11 cellular contexts compared by ENCODE assay signal in genomic region chr2:119545076-119545475, GRCh38. TPM values are rescaled to one million over a fixed set of nuclear protein-coding genes. Genes with fewer than 3 reads are reported as not detected.
A peak's percentile ranks its signal among the peaks of the same experiment; 100 is the strongest.
DNase-seq lines count a peak whose midpoint lies in the region; ATAC-seq, FAIRE-seq and TF ChIP-seq lines count a peak whose summit lies in the region.
"Had no signal": no experiment of that assay in that cellular context is flagged by ENCODE, and none has a peak within 500 bp of the region (broad histone marks: within the 10 kb centered on the region; RNA-seq: fewer than 3 reads in every experiment).

No MANE protein-coding gene starts in this region.

- DNase-seq in CD8-positive, alpha-beta T cell: no peak
- no peak for DNase-seq in T-helper 17 cell
- DNase-seq in pancreas: no peak
- DNase-seq in retina: no peak
- DNase-seq: activated effector memory CD4-positive, alpha-beta T cell treated with Interleukin-2 at 50 U/mL for 16 hours; NCI-H524 had no signal

- H3K9me3 Mint-ChIP-seq in CD8-positive, alpha-beta T cell: no peaks in the 10 kb centered on the region

- H3K4me1 ChIP-seq in CD8-positive, alpha-beta T cell (ENCODE audit: insufficient read depth, low read length): no peaks in the 10 kb centered on the region
- H3K4me1 ChIP-seq in iPS-15b (ENCODE audit: control insufficient read depth, insufficient read depth, low read length) (no peaks in the 10 kb centered on the region), pancreas (peaks cover 9 to 31% (median 28%) of the 10 kb centered on the region in 3 donors), gastroesophageal sphincter (peaks cover 0 to 31% (median 4%) of the 10 kb centered on the region in 3 donors)

- H3K4me3 ChIP-seq in CD8-positive, alpha-beta T cell (ENCODE audit: low read depth, low read length): no peak overlapping the region
- peak overlapping the region; percentile 76 for H3K4me3 ChIP-seq in iPS-15b (ENCODE audit: low read depth, low read length)
- H3K4me3 ChIP-seq in pancreas: peak overlapping the region in 3 of 4 donors; percentile 38 to 71 (median 59)
- peak overlapping the region in 1 of 2 donors; percentile 59 for H3K4me3 ChIP-seq in gastroesophageal sphincter

- CTCF ChIA-PET in CD8-positive, alpha-beta T cell (lab: Charles Lee): no interaction called here

- peaks cover 56% of the 10 kb centered on the region for H3K27me3 Mint-ChIP-seq in CD8-positive, alpha-beta T cell (ENCODE audit: low read depth)
- peaks cover 65% of the 10 kb centered on the region for H3K27me3 Mint-ChIP-seq in T-helper 17 cell

- TF ChIP-seq CTCF in CD8-positive, alpha-beta T cell (IDR thresholded peaks at IDR 0.05): no peak
- TF ChIP-seq CTCF in pancreas (IDR thresholded peaks at IDR 0.05) (no peak), gastroesophageal sphincter (IDR thresholded peaks at IDR 0.05) (no peak)

- no peaks in the 10 kb centered on the region for H3K36me3 Mint-ChIP-seq in CD8-positive, alpha-beta T cell
- H3K36me3 Mint-ChIP-seq in T-helper 17 cell (ENCODE audit: low read depth): no peaks in the 10 kb centered on the region

- WGBS in pancreas, 2 donors: 55 to 59% methylated on average over 8 of the region's 8 CpGs
- 71 to 77% methylated on average over 6 to 8 of the region's 8 CpGs for WGBS in gastroesophageal sphincter (ENCODE audit: low coverage in 1 of 2), 2 donors

- no peak for ATAC-seq in CD8-positive, alpha-beta T cell
- ATAC-seq in T-helper 17 cell: no peak
- ATAC-seq in pancreas: peak; percentile 13 to 49 (median 27)
- no peak for ATAC-seq in GM19455 (IDR thresholded peaks at IDR 0.05; ENCODE audit: unreplicated experiment)
- no peak for ATAC-seq in HG03571 (IDR thresholded peaks at IDR 0.05; ENCODE audit: unreplicated experiment)
- ATAC-seq in gastroesophageal sphincter: no peak

- H3K9me3 ChIP-seq in CD8-positive, alpha-beta T cell (ENCODE audit: low read length): no peaks in the 10 kb centered on the region
- H3K9me3 ChIP-seq in T-helper 17 cell (ENCODE audit: control insufficient read depth, low read length, poor library complexity, severe bottlenecking) (no peaks in the 10 kb centered on the region), iPS-15b (ENCODE audit: control insufficient read depth, insufficient read depth, low read length) (no peaks in the 10 kb centered on the region), pancreas (no peaks in the 10 kb centered on the region), gastroesophageal sphincter (no peaks in the 10 kb centered on the region)

- no peak overlapping the region for H3K27ac Mint-ChIP-seq in CD8-positive, alpha-beta T cell
- no peak overlapping the region for H3K27ac Mint-ChIP-seq in T-helper 17 cell

- FAIRE-seq in pancreas (lab: Jason Lieb, UNC): no peak

- H3K27ac ChIP-seq in CD8-positive, alpha-beta T cell (ENCODE audit: low read depth, low read length): no peak overlapping the region
- peak overlapping the region; percentile 81 to 93 (median 91) for H3K27ac ChIP-seq in pancreas
- no peak overlapping the region for H3K27ac ChIP-seq in gastroesophageal sphincter

- no peak for TF ChIP-seq POLR2A in gastroesophageal sphincter (IDR thresholded peaks at IDR 0.05)

- peaks cover 8% of the 10 kb centered on the region for H3K4me1 Mint-ChIP-seq in CD8-positive, alpha-beta T cell (ENCODE audit: low read depth)
- peaks cover 9% of the 10 kb centered on the region for H3K4me1 Mint-ChIP-seq in T-helper 17 cell

- peak overlapping the region; percentile 27 for H3K4me3 Mint-ChIP-seq in CD8-positive, alpha-beta T cell
- H3K4me3 Mint-ChIP-seq in T-helper 17 cell: peak overlapping the region; percentile 28

- H3K36me3 ChIP-seq in CD8-positive, alpha-beta T cell (ENCODE audit: insufficient read depth, low read length): no peaks in the 10 kb centered on the region
- H3K36me3 ChIP-seq in iPS-15b (ENCODE audit: control insufficient read depth, insufficient read depth, low read length) (no peaks in the 10 kb centered on the region), pancreas (no peaks in the 10 kb centered on the region), gastroesophageal sphincter (no peaks in the 10 kb centered on the region)

- H3K9ac ChIP-seq in iPS-15b (ENCODE audit: low read depth, low read length): no peak overlapping the region

- intact Hi-C loops in CD8-positive, alpha-beta T cell (cut with DNase I, micrococcal nuclease): no loop called here
- intact Hi-C loops in pancreas (cut with DNase I): no loop called here

- H3K27me3 ChIP-seq in CD8-positive, alpha-beta T cell (ENCODE audit: insufficient read depth, low read length): peaks cover 13% of the 10 kb centered on the region
- peaks cover 7% of the 10 kb centered on the region for H3K27me3 ChIP-seq in iPS-15b (ENCODE audit: control insufficient read depth, insufficient read depth, low read length)
- no peaks in the 10 kb centered on the region for H3K27me3 ChIP-seq in pancreas
- H3K27me3 ChIP-seq in gastroesophageal sphincter: peaks cover 18% of the 10 kb centered on the region

- POLR2A ChIA-PET in CD8-positive, alpha-beta T cell (lab: Charles Lee): no interaction called here

- TF ChIP-seq EP300 in gastroesophageal sphincter (IDR thresholded peaks at IDR 0.05): no peak

RNA-seq across cellular contexts. Expression of gene CFAP221, which starts 0.8 kb away (rescaled TPM):
- total RNA-seq in CD8-positive, alpha-beta T cell: not detected
- total RNA-seq in T-helper 17 cell: not detected
- total RNA-seq in pancreas: 10 to 100 TPM; 10.1 to 24.3 (median 14.1) TPM
- 10 to 100 TPM; 13.6 to 25.3 TPM for polyA plus RNA-seq in pancreas
- total RNA-seq in gastroesophageal sphincter: 1 to 10 TPM in 1 of 4 donors, under 1 TPM in 2, not detected in 1; 0.25 to 8.6 (median 0.66) TPM
- total RNA-seq: LHCN-M2 had no signal

RNA-seq across cellular contexts. Expression of gene SCTR, which starts 20.8 kb away (rescaled TPM):
- total RNA-seq in CD8-positive, alpha-beta T cell: not detected
- not detected for total RNA-seq in T-helper 17 cell
- total RNA-seq in pancreas: 10 to 100 TPM; 31.9 to 93.8 (median 69.0) TPM
- polyA plus RNA-seq in pancreas: 1,000 to 10,000 TPM; 1,078 to 1,263 TPM
- under 1 TPM in 1 of 4 donors, not detected in 3; 0.81 TPM for total RNA-seq in gastroesophageal sphincter
- total RNA-seq: LHCN-M2 had no signal

Comparison
In these comparisons a context has a peak if more than half of its experiments do, and no peak if none do; other contexts are left out.
1. ATAC-seq: peak in pancreas (4 of 4); none in CD8-positive, alpha-beta T cell (single experiment), T-helper 17 cell (single experiment), GM19455 (single experiment), HG03571 (single experiment) and gastroesophageal sphincter (single experiment).
2. H3K27ac ChIP-seq: peak in pancreas (4 of 4); none in CD8-positive, alpha-beta T cell (single experiment) and gastroesophageal sphincter (0 of 4).
3. RNA of gene SCTR, which starts 20.8 kb away (total RNA-seq): 31.9 to 93.8 TPM in pancreas; not detected in CD8-positive, alpha-beta T cell, not detected in T-helper 17 cell and 0.81 TPM in gastroesophageal sphincter; every median in the first group is over 10 times any median in the second.